9 cellular contexts compared by ENCODE assay signal in genomic region chr11:15826826-15827225, GRCh38.
A peak's percentile ranks its signal among the peaks of the same experiment; 100 is the strongest.
DNase-seq lines count a peak whose midpoint lies in the region; ATAC-seq, FAIRE-seq and TF ChIP-seq lines count a peak whose summit lies in the region.
"Had no signal": no experiment of that assay in that cellular context is flagged by ENCODE, and none has a peak within 500 bp of the region (broad histone marks: within the 10 kb centered on the region; RNA-seq: fewer than 3 reads in every experiment).

No MANE protein-coding gene starts in this region.

- BruUV-seq in mammary epithelial cell (replicated peaks; lab: Mats Ljungman, UMichigan) = no TSS peak

- H3K4me1 ChIP-seq in mammary epithelial cell (ENCODE audit: insufficient read depth, low read length) = no peaks in the 10 kb centered on the region

- peak; percentile 52 for DNase-seq in Daoy (ENCODE audit: low read depth)
- DNase-seq in GM20000 (ENCODE audit: low spot score) = peak; percentile 21
- DNase-seq in NCI-H1092 (lab: John Stamatoyannopoulos, UW) = peak; percentile 38
- DNase-seq in mammary epithelial cell = peak; percentile 15
- DNase-seq in medulla oblongata (ENCODE audit: extremely low spot score) = peak; percentile 43
- DNase-seq in GM12892 (ENCODE audit: insufficient read length) = no peak
- DNase-seq in SIG-M5 (lab: John Stamatoyannopoulos, UW) = no peak
- DNase-seq: naive B cell had no signal

- no peak for FAIRE-seq in GM12892 (lab: Jason Lieb, UNC)

- TF ChIP-seq POLR2A in GM12892 (IDR thresholded peaks at IDR 0.05; ENCODE audit: low read depth, low read length) = no peak
- TF ChIP-seq POLR2A in GM18505 (IDR thresholded peaks at IDR 0.05; ENCODE audit: borderline replicate concordance, extremely low read depth, insufficient read depth, insufficient read length) = no peak

- dilution Hi-C loops in mammary epithelial cell (cut with HindIII; ENCODE audit: low sequenced_read_pairs) = no loop called here

- no peaks in the 10 kb centered on the region for H3K36me3 ChIP-seq in mammary epithelial cell (ENCODE audit: insufficient read depth, low read length)

- H3K27me3 ChIP-seq in mammary epithelial cell (ENCODE audit: insufficient read depth, low read length) = no peaks in the 10 kb centered on the region

- in situ Hi-C loops in mammary epithelial cell (cut with MboI; ENCODE audit: low sequenced_read_pairs in 2 of 2) = loop anchor here in 1 of 2 donors (25.0 kb wide), 1 partner anchor 785 kb away; no protein-coding TSS in a partner anchor

- no peak overlapping the region for H3K4me3 ChIP-seq in mammary epithelial cell (replicated peaks in 1 of 3; ENCODE audit: insufficient read depth in 1 of 3, low read depth in 2 of 3, low read length in 3 of 3)

- no peak overlapping the region for H3K4me2 ChIP-seq in mammary epithelial cell (ENCODE audit: insufficient read depth, low read depth, low read length)

- H3K9me3 ChIP-seq in mammary epithelial cell (replicated peaks; ENCODE audit: insufficient read depth, low read length) = no peaks in the 10 kb centered on the region

- intact Hi-C loops in mammary epithelial cell (cut with micrococcal nuclease) = no loop called here

- no peak overlapping the region for H3K27ac ChIP-seq in mammary epithelial cell (ENCODE audit: insufficient read depth, low read depth, low read length)

- no peaks in the 10 kb centered on the region for H4K20me1 ChIP-seq in mammary epithelial cell (ENCODE audit: insufficient read depth, low read length)

- ATAC-seq in GM18505 (IDR thresholded peaks at IDR 0.05; ENCODE audit: unreplicated experiment) = no peak

- no peaks in the 10 kb centered on the region for H3K79me2 ChIP-seq in mammary epithelial cell (ENCODE audit: insufficient read depth, low read length)

- TF ChIP-seq CTCF in GM20000 (IDR thresholded peaks at IDR 0.05; ENCODE audit: extremely low read depth, missing control alignments) (peak; percentile 53), mammary epithelial cell (conservative IDR thresholded peaks at IDR 0.05 in 1 of 2, IDR thresholded peaks at IDR 0.05 in 1 of 2; ENCODE audit: extremely low read depth in 1 of 2, insufficient read depth in 1 of 2, low read depth in 1 of 2, low read length in 2 of 2) (peak; percentile 52 to 64)

- no peak overlapping the region for H2AFZ ChIP-seq in mammary epithelial cell (ENCODE audit: low read depth, low read length)

- CTCF ChIA-PET in mammary epithelial cell (lab: Charles Lee; ENCODE audit: low non-redundant PET) = interaction anchor here (0.5 to 0.7 kb wide), 2 partner anchors 453 to 1049 kb away, joined by 3 to 4 read pairs; no protein-coding TSS in a partner anchor

- H3K9ac ChIP-seq in mammary epithelial cell (ENCODE audit: insufficient read depth, low read length) = no peak overlapping the region

Comparison
In these comparisons a context has a peak if more than half of its experiments do, and no peak if none do; other contexts are left out.
1. DNase-seq: peak in Daoy (single experiment), GM20000 (single experiment), NCI-H1092 (single experiment), mammary epithelial cell (single experiment) and medulla oblongata (single experiment); none in GM12892 (single experiment) and SIG-M5 (single experiment).